In genomic region chr17:44097110-44097810, GRCh38 we compare ENCODE assay signal across 8 cellular contexts. TPM values are rescaled to one million over a fixed set of nuclear protein-coding genes. Genes with fewer than 3 reads are reported as not detected.
DNase-seq lines count a peak whose midpoint lies in the region; ATAC-seq and TF ChIP-seq lines count a peak whose summit lies in the region.

No MANE protein-coding gene starts in this region.

- H4K20me1 ChIP-seq in smooth muscle cell (ENCODE audit: low read depth): peaks cover 14% of the 10 kb centered on the region

- CTCF ChIA-PET in activated naive CD4-positive, alpha-beta T cell treated with anti-CD3 and anti-CD28 coated beads for 36 hours (lab: Charles Lee): interaction anchor here (0.9 to 1.9 kb wide), 4 partner anchors 13 to 37 kb away, joined by 3 to 5 read pairs (median 3); no protein-coding TSS in a partner anchor

- H3K36me3 ChIP-seq in adrenal gland (replicated peaks in 1 of 2) (peaks cover 0 to 16% of the 10 kb centered on the region in 2 donors), heart left ventricle (peaks cover 0 to 27% (median 14%) of the 10 kb centered on the region in 9 donors), smooth muscle cell (ENCODE audit: low read depth) (no peaks in the 10 kb centered on the region)

- no peak overlapping the region for H3K27ac Mint-ChIP-seq in activated naive CD4-positive, alpha-beta T cell treated with anti-CD3 and anti-CD28 coated beads for 36 hours

- peaks cover 10% of the 10 kb centered on the region for H3K4me1 Mint-ChIP-seq in activated naive CD4-positive, alpha-beta T cell treated with anti-CD3 and anti-CD28 coated beads for 36 hours (ENCODE audit: low read depth)

- H3K4me3 Mint-ChIP-seq in activated naive CD4-positive, alpha-beta T cell treated with anti-CD3 and anti-CD28 coated beads for 36 hours: no peak overlapping the region

- H3K9ac ChIP-seq in smooth muscle cell (ENCODE audit: low read depth): peak overlapping the region; percentile 86

- DNase-seq in adrenal gland (peak in 4 of 7 donors; percentile 45 to 70 (median 58)), heart left ventricle (peak; percentile 79 to 91 (median 85)), smooth muscle cell (lab: John Stamatoyannopoulos, UW; ENCODE audit: unreplicated experiment) (no peak), activated gamma-delta T cell (lab: John Stamatoyannopoulos, UW) (no peak), NCI-H1092 treated with DMSO at 0.1 percent for 48 hours (lab: John Stamatoyannopoulos, UW) (no peak)
- DNase-seq in activated CD8-positive, alpha-beta memory T cell treated with anti-CD3 and anti-CD28 coated beads for 24 hours: no peak
- no peak for DNase-seq in activated naive CD4-positive, alpha-beta T cell treated with anti-CD3 and anti-CD28 coated beads for 36 hours

- no peaks in the 10 kb centered on the region for H3K27me3 ChIP-seq in adrenal gland
- no peaks in the 10 kb centered on the region for H3K27me3 ChIP-seq in heart left ventricle
- H3K27me3 ChIP-seq in smooth muscle cell (ENCODE audit: low read depth): no peaks in the 10 kb centered on the region

- no peaks in the 10 kb centered on the region for H3K9me3 Mint-ChIP-seq in activated naive CD4-positive, alpha-beta T cell treated with anti-CD3 and anti-CD28 coated beads for 36 hours

- peak overlapping the region in 3 of 5 donors; percentile 26 to 89 (median 87) for H3K27ac ChIP-seq in adrenal gland
- peak overlapping the region in 11 of 12 donors; percentile 83 to 98 (median 90) for H3K27ac ChIP-seq in heart left ventricle
- peak overlapping the region; percentile 98 for H3K27ac ChIP-seq in smooth muscle cell (ENCODE audit: low read depth)

- TF ChIP-seq POLR2A in adrenal gland (IDR thresholded peaks at IDR 0.05): no peak
- no peak for TF ChIP-seq POLR2A in heart left ventricle (IDR thresholded peaks at IDR 0.05)

- H3K4me3 ChIP-seq in GM12875 (ENCODE audit: low read depth, low read length) (no peak overlapping the region), adrenal gland (no peak overlapping the region), heart left ventricle (no peak overlapping the region), smooth muscle cell (no peak overlapping the region)

- H3K27me3 Mint-ChIP-seq in activated naive CD4-positive, alpha-beta T cell treated with anti-CD3 and anti-CD28 coated beads for 36 hours (ENCODE audit: low read depth): no peaks in the 10 kb centered on the region

- H3K9me3 ChIP-seq in adrenal gland (replicated peaks in 1 of 3) (no peaks in the 10 kb centered on the region), heart left ventricle (no peaks in the 10 kb centered on the region), smooth muscle cell (replicated peaks; ENCODE audit: low read depth) (no peaks in the 10 kb centered on the region)

- no peak overlapping the region for H2AFZ ChIP-seq in smooth muscle cell (ENCODE audit: low read depth)

- peaks cover 14% of the 10 kb centered on the region for H3K79me2 ChIP-seq in smooth muscle cell (ENCODE audit: low read depth)

- peaks cover 16% of the 10 kb centered on the region for H3F3A ChIP-seq in smooth muscle cell (ENCODE audit: low read depth)

- 38 to 45% (median 41%) methylated on average over 1 to 11 of the region's 11 CpGs for WGBS in adrenal gland, 4 donors
- 32 to 45% (median 45%) methylated on average over 2 to 11 of the region's 11 CpGs for WGBS in heart left ventricle, 4 donors
- 48% methylated on average over 11 of the region's 11 CpGs for WGBS in smooth muscle cell (ENCODE audit: low lambda C conversion rate)

- no peaks in the 10 kb centered on the region for H3K36me3 Mint-ChIP-seq in activated naive CD4-positive, alpha-beta T cell treated with anti-CD3 and anti-CD28 coated beads for 36 hours (ENCODE audit: low read depth)

- TF ChIP-seq CTCF in GM12875 (IDR thresholded peaks at IDR 0.05; ENCODE audit: borderline replicate concordance, insufficient read depth, low read depth, low read length) (0 out of 2 replicates have a peak, but pooled peaks have one; percentile 5), adrenal gland (IDR thresholded peaks at IDR 0.05) (no peak), heart left ventricle (IDR thresholded peaks at IDR 0.05) (no peak), smooth muscle cell (IDR thresholded peaks at IDR 0.05; ENCODE audit: borderline replicate concordance, insufficient read depth, poor library complexity, severe bottlenecking) (no peak)

- peak overlapping the region; percentile 78 for H3K4me2 ChIP-seq in smooth muscle cell

- H3K4me1 ChIP-seq in adrenal gland (replicated peaks in 1 of 2): peaks cover 29 to 35% of the 10 kb centered on the region in 2 donors
- peaks cover 5 to 77% (median 60%) of the 10 kb centered on the region in 12 donors for H3K4me1 ChIP-seq in heart left ventricle
- peaks cover 25% of the 10 kb centered on the region for H3K4me1 ChIP-seq in smooth muscle cell (ENCODE audit: low read depth)

- intact Hi-C loops in adrenal gland (cut with DNase I) (no loop called here), heart left ventricle (cut with DNase I) (loop anchor here in 2 of 10 donors (1.0 to 10.0 kb wide), 2 partner anchors 14 to 62 kb away; no protein-coding TSS in a partner anchor)
- intact Hi-C loops in activated naive CD4-positive, alpha-beta T cell treated with anti-CD3 and anti-CD28 coated beads for 36 hours (cut with micrococcal nuclease): no loop called here

- ATAC-seq in heart left ventricle: peak; percentile 84 to 89 (median 86)

RNA-seq across cellular contexts. Expression of gene HDAC5, which starts 26.2 kb away (rescaled TPM):
- 100 to 1,000 TPM in 3 of 8 donors, 10 to 100 TPM in 5; 15.1 to 144 (median 73.0) TPM for total RNA-seq in adrenal gland
- polyA plus RNA-seq in adrenal gland: 100 to 1,000 TPM in 1 of 3 donors, 10 to 100 TPM in 1, 1 to 10 TPM in 1; 4.8 to 102 (median 83.0) TPM
- 100 to 1,000 TPM in 2 of 9 donors, 10 to 100 TPM in 7; 54.6 to 283 (median 70.1) TPM for total RNA-seq in heart left ventricle
- polyA plus RNA-seq in heart left ventricle: 10 to 100 TPM; 64.2 to 91.0 TPM
- total RNA-seq in smooth muscle cell: 48.7 and 65.3 TPM in 2 replicates
- polyA plus RNA-seq in smooth muscle cell: 51.6 and 52.6 TPM in 2 replicates
- 10 to 100 TPM; 17.9 to 18.9 TPM for total RNA-seq in activated naive CD4-positive, alpha-beta T cell treated with anti-CD3 and anti-CD28 coated beads for 36 hours

RNA-seq across cellular contexts. Expression of gene G6PC3, which starts 26.7 kb away (rescaled TPM):
- total RNA-seq in adrenal gland: 100 to 1,000 TPM in 2 of 8 donors, 10 to 100 TPM in 6; 51.2 to 114 (median 80.9) TPM
- polyA plus RNA-seq in adrenal gland: 100 to 1,000 TPM in 2 of 3 donors, 10 to 100 TPM in 1; 95.0 to 254 (median 207) TPM
- 10 to 100 TPM; 28.5 to 46.5 (median 36.6) TPM for total RNA-seq in heart left ventricle
- 10 to 100 TPM; 52.4 to 75.1 TPM for polyA plus RNA-seq in heart left ventricle
- 32.1 and 40.2 TPM in 2 replicates for total RNA-seq in smooth muscle cell
- polyA plus RNA-seq in smooth muscle cell: 103 TPM in 2 replicates
- 10 to 100 TPM; 15.9 to 19.4 TPM for total RNA-seq in activated naive CD4-positive, alpha-beta T cell treated with anti-CD3 and anti-CD28 coated beads for 36 hours

RNA-seq across cellular contexts. Expression of gene LSM12, which starts 30.8 kb away (rescaled TPM):
- 10 to 100 TPM; 19.8 to 53.0 (median 40.0) TPM for total RNA-seq in adrenal gland
- polyA plus RNA-seq in adrenal gland: 10 to 100 TPM; 28.9 to 54.7 (median 37.0) TPM
- total RNA-seq in heart left ventricle: 10 to 100 TPM; 38.4 to 55.6 (median 44.1) TPM
- polyA plus RNA-seq in heart left ventricle: 10 to 100 TPM; 30.8 to 41.2 TPM
- total RNA-seq in smooth muscle cell: 42.3 and 51.8 TPM in 2 replicates
- 52.0 and 66.3 TPM in 2 replicates for polyA plus RNA-seq in smooth muscle cell
- total RNA-seq in activated naive CD4-positive, alpha-beta T cell treated with anti-CD3 and anti-CD28 coated beads for 36 hours: 10 to 100 TPM; 79.8 to 83.9 TPM

RNA-seq across cellular contexts. Expression of gene HROB, which starts 44.5 kb away (rescaled TPM):
- total RNA-seq in adrenal gland: 1 to 10 TPM in 2 of 8 donors, under 1 TPM in 5, not detected in 1; 0.49 to 2.6 (median 0.83) TPM
- polyA plus RNA-seq in adrenal gland: 1 to 10 TPM in 2 of 3 donors, under 1 TPM in 1; 0.42 to 2.6 (median 1.5) TPM
- total RNA-seq in heart left ventricle: 1 to 10 TPM in 4 of 9 donors, under 1 TPM in 5; 0.47 to 5.8 (median 0.84) TPM
- under 1 TPM; 0.34 to 0.42 TPM for polyA plus RNA-seq in heart left ventricle
- total RNA-seq in smooth muscle cell: 1.9 and 3.1 TPM in 2 replicates
- polyA plus RNA-seq in smooth muscle cell: 3.7 and 4.6 TPM in 2 replicates
- 10 to 100 TPM; 16.9 to 17.6 TPM for total RNA-seq in activated naive CD4-positive, alpha-beta T cell treated with anti-CD3 and anti-CD28 coated beads for 36 hours

Comparison
In these comparisons a context has a peak if more than half of its experiments do, and no peak if none do; other contexts are left out.
1. DNase-seq: peak in adrenal gland (4 of 7) and heart left ventricle (5 of 5); none in smooth muscle cell (single experiment), activated CD8-positive, alpha-beta memory T cell treated with anti-CD3 and anti-CD28 coated beads for 24 hours (single experiment), activated gamma-delta T cell (single experiment), activated naive CD4-positive, alpha-beta T cell treated with anti-CD3 and anti-CD28 coated beads for 36 hours (single experiment) and NCI-H1092 treated with DMSO at 0.1 percent for 48 hours (single experiment).
2. Peak in every context shown above with its lines, with median percentiles within 50 percentile points of each other: H3K27ac ChIP-seq.